ENCODE assay signal across 33 cellular contexts in genomic region chr2:118000041-118000440, GRCh38.
"Had no signal": no experiment of that assay in that cellular context is flagged by ENCODE, and none has a peak within 500 bp of the region (broad histone marks: within the 10 kb centered on the region; RNA-seq: fewer than 3 reads in every experiment).

No MANE protein-coding gene starts in this region.

- H3K4me3 Mint-ChIP-seq: activated CD4-positive, alpha-beta memory T cell treated with anti-CD3 and anti-CD28 coated beads, Interleukin-2, amount 10 ng/mL, durations not matched to agents 7 days and 5 days; activated CD8-positive, alpha-beta memory T cell treated with anti-CD3 and anti-CD28 coated beads, Interleukin-2, amount 10 ng/mL, durations not matched to agents 7 days and 5 days had no signal

- H3K27me3 Mint-ChIP-seq: activated CD4-positive, alpha-beta memory T cell treated with anti-CD3 and anti-CD28 coated beads, Interleukin-2, amount 10 ng/mL, durations not matched to agents 7 days and 5 days; activated CD8-positive, alpha-beta memory T cell treated with anti-CD3 and anti-CD28 coated beads, Interleukin-2, amount 10 ng/mL, durations not matched to agents 7 days and 5 days had no signal

- DNase-seq: activated CD4-positive, alpha-beta memory T cell treated with anti-CD3 and anti-CD28 coated beads, Interleukin-2, amount 10 ng/mL, durations not matched to agents 7 days and 5 days; activated CD4-positive, alpha-beta T cell treated with anti-CD3 and anti-CD28 coated beads for 1 hour; activated CD4-positive, alpha-beta T cell treated with anti-CD3 and anti-CD28 coated beads for 48 hours; activated CD4-positive, CD25-positive, alpha-beta regulatory T cell; activated CD8-positive, alpha-beta memory T cell treated with anti-CD3 and anti-CD28 coated beads for 24 hours; activated CD8-positive, alpha-beta memory T cell treated with anti-CD3 and anti-CD28 coated beads, Interleukin-2, amount 10 ng/mL, durations not matched to agents 7 days and 5 days; activated CD8-positive, alpha-beta memory T cell treated with anti-CD3 and anti-CD28 coated beads, Interleukin-2, amount 50 U/mL, for 48 hours; activated effector memory CD4-positive, alpha-beta T cell treated with Interleukin-2 at 50 U/mL for 16 hours; activated naive CD4-positive, alpha-beta T cell; activated naive CD4-positive, alpha-beta T cell treated with anti-CD3 and anti-CD28 coated beads, Interleukin-2, amount 50 U/mL, for 16 hours; activated T-cell treated with anti-CD3 and anti-CD28 coated beads, Interleukin-2, amount 50 U/mL, for 48 hours; adrenal gland; anterior cingulate cortex; brain microvascular endothelial cell; central memory CD4-positive, alpha-beta T cell; Kasumi-1; KG1; MG63; NCI-H1048; NCI-H1436 treated with DMSO at 0.1 percent for 48 hours; NCI-H1694 treated with DMSO at 0.1 percent for 48 hours; NCI-H2029; NCI-H345; NCI-H526; NCI-H748 treated with DMSO at 0.1 percent for 48 hours; NK-92 treated with Interleukin-12 subunit alpha and Interleukin-12 subunit beta, amount 100 ng/mL, for 24 hours; PC-9; SIG-M5; SW 1271; T-helper 1 cell; T1000; WERI-Rb-1 had no signal

- H3K9me3 Mint-ChIP-seq: activated CD4-positive, alpha-beta memory T cell treated with anti-CD3 and anti-CD28 coated beads, Interleukin-2, amount 10 ng/mL, durations not matched to agents 7 days and 5 days had no signal

- H3K4me3 ChIP-seq: adrenal gland, MG63, PC-9 had no signal

- H3K27ac Mint-ChIP-seq: activated CD4-positive, alpha-beta memory T cell treated with anti-CD3 and anti-CD28 coated beads, Interleukin-2, amount 10 ng/mL, durations not matched to agents 7 days and 5 days; activated CD8-positive, alpha-beta memory T cell treated with anti-CD3 and anti-CD28 coated beads, Interleukin-2, amount 10 ng/mL, durations not matched to agents 7 days and 5 days had no signal

- ATAC-seq: activated CD8-positive, alpha-beta memory T cell treated with anti-CD3 and anti-CD28 coated beads, Interleukin-2, amount 10 ng/mL, durations not matched to agents 7 days and 5 days; Right ventricle myocardium inferior had no signal
